31 cellular contexts compared by ENCODE assay signal in genomic region chr7:98293265-98293664, GRCh38.
"Had no signal": no experiment of that assay in that cellular context is flagged by ENCODE, and none has a peak within 500 bp of the region (broad histone marks: within the 10 kb centered on the region; RNA-seq: fewer than 3 reads in every experiment).

No MANE protein-coding gene starts in this region.

- H3K4me1 ChIP-seq: foreskin keratinocyte, testis had no signal

- DNase-seq: colonic mucosa; effector CD8-positive, alpha-beta T cell; endodermal cell; foreskin keratinocyte; glutamatergic neuron; heart right ventricle; hippocampal formation; immature natural killer cell; islet precursor cell; kidney glomerular epithelial cell; left colon; left ventricle myocardium superior; lower lobe of right lung; naive B cell; posterior cingulate gyrus; right cardiac atrium; spleen; stimulated activated CD4-positive, alpha-beta T cell treated with anti-CD3 and anti-CD28 coated beads, Interleukin-4, amount 100 ng/mL, for 4 hours; stimulated activated naive CD8-positive, alpha-beta T cell treated with anti-CD3 and anti-CD28 coated beads, Interleukin-15, Interleukin-2, amounts not matched to agents 100 U/mL and 50 U/mL, for 24 hours; substantia nigra; testis; tibial artery; upper lobe of left lung; uterus had no signal

- H3K27me3 ChIP-seq: colonic mucosa, esophagus muscularis mucosa, foreskin keratinocyte, heart right ventricle, spleen, testis, tibial artery, upper lobe of left lung, uterus had no signal

- H3K9me3 ChIP-seq: colonic mucosa, esophagus muscularis mucosa, heart right ventricle, lower lobe of right lung, mucosa of descending colon, psoas muscle, spleen, testis, tibial artery, upper lobe of left lung, uterus had no signal

- H3K36me3 ChIP-seq: uterus had no signal

- H3K27ac ChIP-seq: colonic mucosa, epithelial cell of prostate, esophagus muscularis mucosa, foreskin keratinocyte, heart right ventricle, lower lobe of right lung, psoas muscle, skin epidermis, spleen, testis, tibial artery, upper lobe of left lung, uterus had no signal

- ATAC-seq: foreskin keratinocyte; heart right ventricle; left colon; left ventricle myocardium superior; lower lobe of right lung; mucosa of descending colon; natural killer cell treated with Interleukin-12 subunit alpha and Interleukin-12 subunit beta and Interleukin-15 and Interleukin-18, amount 100 ng/mL, for 72 hours; psoas muscle; right cardiac atrium; stimulated activated memory B cell treated with anti-CD40 and anti-IgM and Interleukin-4, amounts not matched to agents 10 μg/mL and 1 μg/mL and 100 μg/mL, for 72 hours; stimulated activated naive CD8-positive, alpha-beta T cell treated with anti-CD3 and anti-CD28 coated beads, Interleukin-15, Interleukin-2, amounts not matched to agents 100 U/mL and 50 U/mL, for 24 hours had no signal

- H3K4me3 ChIP-seq: colonic mucosa, esophagus muscularis mucosa, heart right ventricle, lower lobe of right lung, mucosa of descending colon, psoas muscle, skin epidermis, spleen, testis, tibial artery, upper lobe of left lung, uterus had no signal
